Comparison of ENCODE assay signal across 14 cellular contexts in genomic region chr1:29504709-29505410, GRCh38.
"Had no signal": no experiment of that assay in that cellular context is flagged by ENCODE, and none has a peak within 500 bp of the region (broad histone marks: within the 10 kb centered on the region; RNA-seq: fewer than 3 reads in every experiment).

No MANE protein-coding gene starts in this region.

- H3K27me3 ChIP-seq: body of pancreas, ovary, uterus had no signal

- H3K4me1 Mint-ChIP-seq: activated naive CD8-positive, alpha-beta T cell treated with anti-CD3 and anti-CD28 coated beads, Interleukin-2, amount 10 ng/mL, durations not matched to agents 7 days and 5 days; naive B cell; stimulated activated naive B cell treated with anti-CD40 and anti-IgM and Interleukin-4, amounts not matched to agents 10 μg/mL and 1 μg/mL and 100 μg/mL, for 72 hours had no signal

- H3K36me3 ChIP-seq: heart left ventricle, left ventricle myocardium inferior, ovary, tibial artery, uterus had no signal

- H3K27ac Mint-ChIP-seq: activated naive CD8-positive, alpha-beta T cell treated with anti-CD3 and anti-CD28 coated beads, Interleukin-2, amount 10 ng/mL, durations not matched to agents 7 days and 5 days; naive B cell; stimulated activated naive B cell treated with anti-CD40 and anti-IgM and Interleukin-4, amounts not matched to agents 10 μg/mL and 1 μg/mL and 100 μg/mL, for 72 hours had no signal

- H3K4me3 ChIP-seq: body of pancreas, heart left ventricle, left ventricle myocardium inferior, ovary, tibial artery, uterus had no signal

- H3K9me3 ChIP-seq: body of pancreas, heart left ventricle, left ventricle myocardium inferior, ovary, tibial artery, uterus had no signal

- H3K9me3 Mint-ChIP-seq: activated naive CD8-positive, alpha-beta T cell treated with anti-CD3 and anti-CD28 coated beads, Interleukin-2, amount 10 ng/mL, durations not matched to agents 7 days and 5 days; naive B cell; neural crest cell; stimulated activated naive B cell treated with anti-CD40 and anti-IgM and Interleukin-4, amounts not matched to agents 10 μg/mL and 1 μg/mL and 100 μg/mL, for 72 hours had no signal

- H3K36me3 Mint-ChIP-seq: activated naive CD8-positive, alpha-beta T cell treated with anti-CD3 and anti-CD28 coated beads, Interleukin-2, amount 10 ng/mL, durations not matched to agents 7 days and 5 days; naive B cell; stimulated activated naive B cell treated with anti-CD40 and anti-IgM and Interleukin-4, amounts not matched to agents 10 μg/mL and 1 μg/mL and 100 μg/mL, for 72 hours had no signal

- DNase-seq: activated CD4-positive, CD25-positive, alpha-beta regulatory T cell treated with anti-CD3 and anti-CD28 coated beads, Interleukin-2, amount 50 U/mL, for 72 hours; activated naive CD4-positive, alpha-beta T cell treated with Interleukin-2 at 50 U/mL for 16 hours; activated naive CD8-positive, alpha-beta T cell treated with anti-CD3 and anti-CD28 coated beads, Interleukin-2, amount 10 ng/mL, durations not matched to agents 7 days and 5 days; body of pancreas; caudate nucleus; heart left ventricle; left ventricle myocardium inferior; naive B cell; ovary; stimulated activated naive B cell treated with anti-CD40 and anti-IgM and Interleukin-4, amounts not matched to agents 10 μg/mL and 1 μg/mL and 100 μg/mL, for 72 hours; T1000; uterus had no signal

- H3K27ac ChIP-seq: heart left ventricle, left ventricle myocardium inferior, ovary, tibial artery had no signal

- ATAC-seq: stimulated activated naive B cell treated with anti-CD40 and anti-IgM and Interleukin-4, amounts not matched to agents 10 μg/mL and 1 μg/mL and 100 μg/mL, for 72 hours had no signal

- H3K4me3 Mint-ChIP-seq: activated naive CD8-positive, alpha-beta T cell treated with anti-CD3 and anti-CD28 coated beads, Interleukin-2, amount 10 ng/mL, durations not matched to agents 7 days and 5 days; naive B cell; neural crest cell; stimulated activated naive B cell treated with anti-CD40 and anti-IgM and Interleukin-4, amounts not matched to agents 10 μg/mL and 1 μg/mL and 100 μg/mL, for 72 hours had no signal

- H3K4me1 ChIP-seq: body of pancreas, left ventricle myocardium inferior, tibial artery, uterus had no signal
